ENCODE assay signal across 9 cellular contexts in genomic region chrX:97399400-97399799, GRCh38.
DNase-seq lines count a peak whose midpoint lies in the region; ATAC-seq and TF ChIP-seq lines count a peak whose summit lies in the region.
"Had no signal": no experiment of that assay in that cellular context is flagged by ENCODE, and none has a peak within 500 bp of the region (broad histone marks: within the 10 kb centered on the region; RNA-seq: fewer than 3 reads in every experiment).

No MANE protein-coding gene starts in this region.

- peaks cover 6% of the 10 kb centered on the region for H3K4me1 Mint-ChIP-seq in chondrocyte (ENCODE audit: low read depth)

- intact Hi-C loops in Right ventricle myocardium superior (cut with DNase I): no loop called here
- intact Hi-C loops in gastrocnemius medialis (cut with DNase I; ENCODE audit: low total_unique reads): no loop called here

- H3K27ac ChIP-seq in gastrocnemius medialis: no peak overlapping the region
- H3K27ac ChIP-seq: SJSA1 had no signal

- H3K4me1 ChIP-seq in gastrocnemius medialis: no peaks in the 10 kb centered on the region
- H3K4me1 ChIP-seq: SJSA1 had no signal

- no peaks in the 10 kb centered on the region for H3K36me3 ChIP-seq in BJ (ENCODE audit: control insufficient read depth, insufficient read depth, low read length)
- no peaks in the 10 kb centered on the region for H3K36me3 ChIP-seq in gastrocnemius medialis
- H3K36me3 ChIP-seq: SJSA1 had no signal

- CTCF ChIA-PET in BJ (lab: Yijun Ruan, JAX): no interaction called here

- no peak for TF ChIP-seq POLR2A in gastrocnemius medialis (IDR thresholded peaks at IDR 0.05)

- peak; percentile 12 for DNase-seq in BJ (ENCODE audit: low read depth)
- no peak for DNase-seq in chondrocyte (ENCODE audit: low spot score)
- DNase-seq in Right ventricle myocardium superior: no peak
- DNase-seq in SW480 (ENCODE audit: low spot score): no peak
- DNase-seq in gastrocnemius medialis: no peak
- no peak for DNase-seq in T-helper 9 cell

- H3K9me3 Mint-ChIP-seq in chondrocyte (ENCODE audit: low read depth): no peaks in the 10 kb centered on the region

- H3K9me3 ChIP-seq in gastrocnemius medialis: no peaks in the 10 kb centered on the region
- H3K9me3 ChIP-seq: SJSA1 had no signal

- no peak overlapping the region for H3K4me3 ChIP-seq in BJ (ENCODE audit: low read depth, low read length)
- H3K4me3 ChIP-seq in gastrocnemius medialis: no peak overlapping the region
- H3K4me3 ChIP-seq: SJSA1 had no signal

- no peaks in the 10 kb centered on the region for H3K27me3 Mint-ChIP-seq in chondrocyte (ENCODE audit: low read depth)

- POLR2A ChIA-PET in BJ (lab: Charles Lee): no interaction called here

- ATAC-seq in GM19043 (IDR thresholded peaks at IDR 0.05; ENCODE audit: low read depth, unreplicated experiment) (peak; percentile 35), HG03439 (IDR thresholded peaks at IDR 0.05; ENCODE audit: unreplicated experiment) (peak; percentile 47), Right ventricle myocardium superior (ENCODE audit: poor library complexity) (no peak), gastrocnemius medialis (no peak)

- peak overlapping the region; percentile 41 for H3K27ac Mint-ChIP-seq in chondrocyte (ENCODE audit: unreplicated experiment)

- H3K4me3 Mint-ChIP-seq in chondrocyte (ENCODE audit: unreplicated experiment): no peak overlapping the region

- in situ Hi-C loops in gastrocnemius medialis (cut with MboI; ENCODE audit: low sequenced_read_pairs in 4 of 4): no loop called here

- H3K27me3 ChIP-seq in BJ (ENCODE audit: control insufficient read depth, insufficient read depth, low read length): no peaks in the 10 kb centered on the region
- no peaks in the 10 kb centered on the region for H3K27me3 ChIP-seq in gastrocnemius medialis
- H3K27me3 ChIP-seq: SJSA1 had no signal

- TF ChIP-seq CTCF in BJ (IDR thresholded peaks at IDR 0.05; ENCODE audit: insufficient read depth, low read depth, low read length) (no peak), chondrocyte (IDR thresholded peaks at IDR 0.05) (no peak), gastrocnemius medialis (IDR thresholded peaks at IDR 0.05 in 4 of 5, conservative IDR thresholded peaks at IDR 0.05 in 1 of 5) (no peak)

- no peaks in the 10 kb centered on the region for H3K36me3 Mint-ChIP-seq in chondrocyte (ENCODE audit: low read depth)

Comparison
In these comparisons a context has a peak if more than half of its experiments do, and no peak if none do; other contexts are left out.
1. ATAC-seq: peak in GM19043 (single experiment) and HG03439 (single experiment); none in Right ventricle myocardium superior (single experiment) and gastrocnemius medialis (0 of 2).